19 cellular contexts compared by ENCODE assay signal in the genomic region with DNA sequence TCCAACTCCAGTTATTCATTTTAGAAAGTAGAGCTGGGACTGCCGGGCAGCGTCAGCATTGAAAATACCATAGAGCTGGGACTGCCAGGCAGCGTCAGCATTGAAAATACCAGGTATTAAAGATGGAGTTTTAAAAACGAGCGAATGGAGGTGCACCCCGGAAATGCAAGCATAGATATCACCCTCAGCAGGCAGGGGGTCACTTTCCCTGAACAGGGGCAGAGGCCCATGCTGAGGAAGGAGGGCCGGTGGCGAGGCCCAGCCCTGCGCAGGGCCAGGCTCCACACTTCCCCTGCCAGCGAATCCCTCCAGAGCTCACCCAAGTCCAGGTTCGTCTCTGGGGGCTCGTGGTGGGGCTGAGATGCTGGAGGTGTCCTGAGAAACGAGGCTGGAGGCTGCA.
DNase-seq lines count a peak whose midpoint lies in the region; ATAC-seq, FAIRE-seq and TF ChIP-seq lines count a peak whose summit lies in the region.
"Had no signal": no experiment of that assay in that cellular context is flagged by ENCODE, and none has a peak within 500 bp of the region (broad histone marks: within the 10 kb centered on the region; RNA-seq: fewer than 3 reads in every experiment).

No MANE protein-coding gene starts in this region.

- intact Hi-C loops in kidney (cut with DNase I): no loop called here

- H3K9ac ChIP-seq in kidney (ENCODE audit: low read length in 2 of 2): no peak overlapping the region

- no peaks in the 10 kb centered on the region for H4K20me1 ChIP-seq in osteoblast (ENCODE audit: insufficient read depth, low read length)

- POLR2A ChIA-PET in WTC11 (lab: Charles Lee): no interaction called here

- H3K4me3 Mint-ChIP-seq in WTC11: no peak overlapping the region
- H3K4me3 Mint-ChIP-seq: CD4-positive, alpha-beta memory T cell had no signal

- CTCF ChIA-PET in WTC11 (lab: Charles Lee): interaction anchor here (1.3 kb wide), 1 partner anchor 15 kb away, joined by 4 read pairs; no protein-coding TSS in a partner anchor

- H3K4me3 ChIP-seq in osteoblast (ENCODE audit: insufficient read depth, low read length) (no peak overlapping the region), kidney (ENCODE audit: low read length in 2 of 2) (no peak overlapping the region)
- H3K4me3 ChIP-seq: GM12878 had no signal

- H3K36me3 Mint-ChIP-seq in WTC11: no peaks in the 10 kb centered on the region; the same call in 1 of the 2 replicates
- H3K36me3 Mint-ChIP-seq: CD4-positive, alpha-beta memory T cell had no signal

- H3K9me3 Mint-ChIP-seq in WTC11: peaks cover 11% of the 10 kb centered on the region

- H3K9me3 ChIP-seq in osteoblast (ENCODE audit: low read depth, low read length): no peaks in the 10 kb centered on the region
- H3K9me3 ChIP-seq in kidney (ENCODE audit: control insufficient read depth in 1 of 2, low read length in 2 of 2): no peaks in the 10 kb centered on the region

- DNase-seq in GM10266 (ENCODE audit: extremely low spot score): peak; percentile 10
- peak; percentile 22 for DNase-seq in GM13976 (ENCODE audit: low spot score)
- peak; percentile 7 for DNase-seq in WTC11 (ENCODE audit: low spot score)
- peak; percentile 66 for DNase-seq in osteoblast (ENCODE audit: insufficient read length, low spot score, missing footprints)
- DNase-seq in kidney: no peak
- DNase-seq in epidermal melanocyte (ENCODE audit: insufficient read length, low spot score): no peak
- DNase-seq: C1 segment of cervical spinal cord; Calu3; CD4-positive, alpha-beta memory T cell; COR-L47; DMS53; DMS79 treated with DMSO at 0.1 percent for 48 hours; GOT3; HCEC 1CT had no signal

- H3K79me2 ChIP-seq in osteoblast (ENCODE audit: insufficient read depth, low read length): no peaks in the 10 kb centered on the region

- no peak overlapping the region for H2AFZ ChIP-seq in osteoblast (ENCODE audit: low read length)

- H3K27me3 Mint-ChIP-seq in WTC11 (ENCODE audit: low read depth): no peaks in the 10 kb centered on the region; the same call in 1 of the 2 replicates
- H3K27me3 Mint-ChIP-seq: CD4-positive, alpha-beta memory T cell had no signal

- H3K4me1 Mint-ChIP-seq in WTC11: no peaks in the 10 kb centered on the region; the same call in 1 of the 2 replicates
- H3K4me1 Mint-ChIP-seq: CD4-positive, alpha-beta memory T cell had no signal

- TF ChIP-seq CTCF in GM10266 (IDR thresholded peaks at IDR 0.05; ENCODE audit: control insufficient read depth, insufficient read depth, low read depth, missing control alignments) (no peak), GM13976 (IDR thresholded peaks at IDR 0.05; ENCODE audit: borderline replicate concordance, control extremely low read depth, extremely low read depth, insufficient read depth, missing control alignments) (no peak), WTC11 (IDR thresholded peaks at IDR 0.05) (no peak), osteoblast (IDR thresholded peaks at IDR 0.05; ENCODE audit: extremely low read depth, low read depth, low read length) (no peak), kidney (IDR thresholded peaks at IDR 0.05; ENCODE audit: borderline replicate concordance, extremely low read depth, insufficient read depth) (no peak)

- in situ Hi-C loops in GM13976 (cut with MboI; ENCODE audit: low sequenced_read_pairs, unreplicated experiment): no loop called here

- H3K36me3 ChIP-seq in osteoblast (ENCODE audit: insufficient read depth, low read length) (no peaks in the 10 kb centered on the region), kidney (ENCODE audit: control insufficient read depth in 1 of 2, insufficient read depth in 2 of 2, low read length in 2 of 2) (no peaks in the 10 kb centered on the region)

- ATAC-seq in WTC11 (no peak), GM21515 (IDR thresholded peaks at IDR 0.05; ENCODE audit: unreplicated experiment) (no peak)
- ATAC-seq: GM12878 had no signal

- peaks cover 7% of the 10 kb centered on the region for H3K27me3 ChIP-seq in osteoblast (ENCODE audit: insufficient read depth, low read length)

- no peak overlapping the region for H3K4me2 ChIP-seq in osteoblast (ENCODE audit: insufficient read depth, low read length)

- peaks cover 7% of the 10 kb centered on the region for H3K4me1 ChIP-seq in osteoblast (ENCODE audit: insufficient read depth, low read length)
- H3K4me1 ChIP-seq in kidney (ENCODE audit: control insufficient read depth in 1 of 2, insufficient read depth in 1 of 2, low read depth in 1 of 2, low read length in 2 of 2): no peaks in the 10 kb centered on the region

- FAIRE-seq in kidney (lab: Jason Lieb, UNC): no peak
- FAIRE-seq: G401.6, GM12878, GM18507, H54 had no signal

- H3K27ac Mint-ChIP-seq in WTC11: no peak overlapping the region
- H3K27ac Mint-ChIP-seq: CD4-positive, alpha-beta memory T cell had no signal

- no peak overlapping the region for H3K27ac ChIP-seq in osteoblast (ENCODE audit: low read depth, low read length)
- H3K27ac ChIP-seq in kidney (ENCODE audit: low read depth in 2 of 2, low read length in 2 of 2): no peak overlapping the region

TF ChIP-seq in WTC11, 78 proteins besides CTCF, POLR2A, EP300 and RAD21:
- TF ChIP-seq ELF4 (CRISPR knock-in tag; IDR thresholded peaks at IDR 0.05; ENCODE audit: low read depth) (no peak), EMX1 (CRISPR knock-in tag; IDR thresholded peaks at IDR 0.05) (no peak), OVOL2 (CRISPR knock-in tag; IDR thresholded peaks at IDR 0.05; ENCODE audit: borderline replicate concordance) (no peak), ZNF232 (CRISPR knock-in tag; IDR thresholded peaks at IDR 0.05) (no peak), JAZF1 (CRISPR knock-in tag; IDR thresholded peaks at IDR 0.05) (no peak), ESRRA (CRISPR knock-in tag; IDR thresholded peaks at IDR 0.05; ENCODE audit: borderline replicate concordance) (no peak)
- TF ChIP-seq, protein P1, sequence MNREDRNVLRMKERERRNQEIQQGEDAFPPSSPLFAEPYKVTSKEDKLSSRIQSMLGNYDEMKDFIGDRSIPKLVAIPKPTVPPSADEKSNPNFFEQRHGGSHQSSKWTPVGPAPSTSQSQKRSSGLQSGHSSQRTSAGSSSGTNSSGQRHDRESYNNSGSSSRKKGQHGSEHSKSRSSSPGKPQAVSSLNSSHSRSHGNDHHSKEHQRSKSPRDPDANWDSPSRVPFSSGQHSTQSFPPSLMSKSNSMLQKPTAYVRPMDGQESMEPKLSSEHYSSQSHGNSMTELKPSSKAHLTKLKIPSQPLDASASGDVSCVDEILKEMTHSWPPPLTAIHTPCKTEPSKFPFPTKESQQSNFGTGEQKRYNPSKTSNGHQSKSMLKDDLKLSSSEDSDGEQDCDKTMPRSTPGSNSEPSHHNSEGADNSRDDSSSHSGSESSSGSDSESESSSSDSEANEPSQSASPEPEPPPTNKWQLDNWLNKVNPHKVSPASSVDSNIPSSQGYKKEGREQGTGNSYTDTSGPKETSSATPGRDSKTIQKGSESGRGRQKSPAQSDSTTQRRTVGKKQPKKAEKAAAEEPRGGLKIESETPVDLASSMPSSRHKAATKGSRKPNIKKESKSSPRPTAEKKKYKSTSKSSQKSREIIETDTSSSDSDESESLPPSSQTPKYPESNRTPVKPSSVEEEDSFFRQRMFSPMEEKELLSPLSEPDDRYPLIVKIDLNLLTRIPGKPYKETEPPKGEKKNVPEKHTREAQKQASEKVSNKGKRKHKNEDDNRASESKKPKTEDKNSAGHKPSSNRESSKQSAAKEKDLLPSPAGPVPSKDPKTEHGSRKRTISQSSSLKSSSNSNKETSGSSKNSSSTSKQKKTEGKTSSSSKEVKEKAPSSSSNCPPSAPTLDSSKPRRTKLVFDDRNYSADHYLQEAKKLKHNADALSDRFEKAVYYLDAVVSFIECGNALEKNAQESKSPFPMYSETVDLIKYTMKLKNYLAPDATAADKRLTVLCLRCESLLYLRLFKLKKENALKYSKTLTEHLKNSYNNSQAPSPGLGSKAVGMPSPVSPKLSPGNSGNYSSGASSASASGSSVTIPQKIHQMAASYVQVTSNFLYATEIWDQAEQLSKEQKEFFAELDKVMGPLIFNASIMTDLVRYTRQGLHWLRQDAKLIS (CRISPR knock-in tag; IDR thresholded peaks at IDR 0.05; ENCODE audit: borderline replicate concordance): no peak
TF ChIP-seq in WTC11: peak in this region for 0.

Comparison
In these comparisons a context has a peak if more than half of its experiments do, and no peak if none do; other contexts are left out.
1. DNase-seq: peak in GM10266 (single experiment), GM13976 (single experiment), WTC11 (single experiment) and osteoblast (single experiment); none in kidney (single experiment) and epidermal melanocyte (single experiment).